ENCODE assay signal across 8 cellular contexts in genomic region chr5:77491783-77492652, GRCh38. TPM values are rescaled to one million over a fixed set of nuclear protein-coding genes. Genes with fewer than 3 reads are reported as not detected.
DNase-seq lines count a peak whose midpoint lies in the region; ATAC-seq and TF ChIP-seq lines count a peak whose summit lies in the region.

WDR41 (minus strand) TSS chr5:77492316; CDS start chr5:77492220, 96 bp downstream.

- CTCF ChIA-PET in BJ (lab: Yijun Ruan, JAX), result interaction anchor here (0.6 to 3.1 kb wide), 38 partner anchors 10 to 774 kb away, joined by 3 to 41 read pairs (median 4); partner anchors contain the start of gene PDE8B
- CTCF ChIA-PET in activated CD4-positive, alpha-beta T cell treated with anti-CD3 and anti-CD28 coated beads for 36 hours (lab: Charles Lee), result interaction anchor here (0.6 to 3.8 kb wide), 28 partner anchors 8 to 624 kb away, joined by 3 to 39 read pairs (median 4); no protein-coding TSS in a partner anchor

- H3K27ac Mint-ChIP-seq in activated CD4-positive, alpha-beta T cell treated with anti-CD3 and anti-CD28 coated beads for 36 hours, result peak within 1 kb of the TSS; percentile 84

- H3K4me1 Mint-ChIP-seq in activated CD4-positive, alpha-beta T cell treated with anti-CD3 and anti-CD28 coated beads for 36 hours, result peaks cover 21% of the 10 kb centered on the region

- H3K9me3 Mint-ChIP-seq in activated CD4-positive, alpha-beta T cell treated with anti-CD3 and anti-CD28 coated beads for 36 hours (ENCODE audit: low read depth), result no peaks in the 10 kb centered on the region

- peak; percentile 75 for TF ChIP-seq POLR2A in GM19193 (IDR thresholded peaks at IDR 0.05; ENCODE audit: extremely low read depth, insufficient read depth, insufficient read length)

- no peaks in the 10 kb centered on the region; the same call in 1 of the 2 replicates for H3K27me3 ChIP-seq in BJ (ENCODE audit: control insufficient read depth, insufficient read depth, low read length)

- peaks cover 8% of the 10 kb centered on the region for H3K27me3 Mint-ChIP-seq in activated CD4-positive, alpha-beta T cell treated with anti-CD3 and anti-CD28 coated beads for 36 hours

- TF ChIP-seq CTCF in BJ (IDR thresholded peaks at IDR 0.05; ENCODE audit: insufficient read depth, low read depth, low read length), result peak; percentile 85

- POLR2A ChIA-PET in BJ (lab: Charles Lee), result interaction anchor here (0.5 to 1.3 kb wide), 8 partner anchors 9 to 359 kb away, joined by 3 to 6 read pairs (median 3); no protein-coding TSS in a partner anchor
- POLR2A ChIA-PET in activated CD4-positive, alpha-beta T cell treated with anti-CD3 and anti-CD28 coated beads for 36 hours (lab: Charles Lee), result interaction anchor here (0.7 to 1.2 kb wide), 3 partner anchors 9 to 414 kb away, joined by 3 read pairs; no protein-coding TSS in a partner anchor

- intact Hi-C loops in activated CD4-positive, alpha-beta T cell treated with anti-CD3 and anti-CD28 coated beads for 36 hours (cut with DNase I, micrococcal nuclease), result loop anchor here (1.0 to 10.0 kb wide), 16 partner anchors 110 to 870 kb away; partner anchors contain the start of genes PDE8B (in 2 of the 2), ZBED3 (in 2 of the 2), AGGF1 (in 1 of the 2) and SCAMP1 (in 1 of the 2)

- H3K36me3 ChIP-seq in BJ (ENCODE audit: control insufficient read depth, insufficient read depth, low read length), result 0 out of 2 replicates have a peak, but pooled peaks cover 1% of the 10 kb centered on the region

- no peaks in the 10 kb centered on the region for H3K36me3 Mint-ChIP-seq in activated CD4-positive, alpha-beta T cell treated with anti-CD3 and anti-CD28 coated beads for 36 hours (ENCODE audit: low read depth)

- H3K4me3 ChIP-seq in BJ (ENCODE audit: low read depth, low read length), result peak within 1 kb of the TSS; percentile 86

- peak within 1 kb of the TSS; percentile 86 for H3K27ac ChIP-seq in cingulate gyrus (ENCODE audit: low read depth, low read length)

- peak; percentile 93 for DNase-seq in BJ (ENCODE audit: low read depth)
- peak; percentile 71 to 74 for DNase-seq in NCI-H524 (lab: John Stamatoyannopoulos, UW)
- DNase-seq in activated CD4-positive, alpha-beta T cell treated with anti-CD3 and anti-CD28 coated beads for 36 hours, result peak; percentile 93
- DNase-seq in kidney tubule cell (ENCODE audit: low spot score), result peak; percentile 95
- peak; percentile 61 to 89 (median 73) for DNase-seq in stimulated activated CD4-positive, alpha-beta T cell treated with anti-CD3 and anti-CD28 coated beads, Interleukin-1b, Interleukin-23, amount 100 ng/mL, for 24 hours (ENCODE audit: low read depth in 4 of 4, low spot score in 1 of 4)

- ATAC-seq in HG03439 (IDR thresholded peaks at IDR 0.05; ENCODE audit: unreplicated experiment), result peak; percentile 91
- ATAC-seq in activated CD4-positive, alpha-beta T cell treated with anti-CD3 and anti-CD28 coated beads for 36 hours, result peak; percentile 91

- peak within 1 kb of the TSS; percentile 74 for H3K4me3 Mint-ChIP-seq in activated CD4-positive, alpha-beta T cell treated with anti-CD3 and anti-CD28 coated beads for 36 hours

RNA-seq across cellular contexts. Expression of gene WDR41, which starts in this region (rescaled TPM):
- polyA plus RNA-seq in BJ (2011; rRNA removed), result 112 and 164 TPM in 2 replicates
- 58.7 and 92.5 TPM in 2 replicates for polyA minus RNA-seq in BJ (2011; rRNA and poly(A)+ RNA removed)
- 10 to 100 TPM; 24.2 to 25.4 TPM for total RNA-seq in activated CD4-positive, alpha-beta T cell treated with anti-CD3 and anti-CD28 coated beads for 36 hours

Comparison
In these comparisons a context has a peak if more than half of its experiments do, and no peak if none do; other contexts are left out.
1. Peak in every context shown above with its lines: DNase-seq, ATAC-seq, H3K4me3 ChIP-seq and H3K27ac ChIP-seq.